ENCODE assay signal across 8 cellular contexts in genomic region chrX:132480581-132481203, GRCh38. TPM values are rescaled to one million over a fixed set of nuclear protein-coding genes. Genes with fewer than 3 reads are reported as not detected.
DNase-seq lines count a peak whose midpoint lies in the region; ATAC-seq and TF ChIP-seq lines count a peak whose summit lies in the region.

No MANE protein-coding gene starts in this region.

- no peaks in the 10 kb centered on the region for H3K9me3 Mint-ChIP-seq in stimulated activated naive B cell treated with anti-CD40 and anti-IgM and Interleukin-4, amounts not matched to agents 10 μg/mL and 1 μg/mL and 100 μg/mL, for 72 hours

- H3K27ac Mint-ChIP-seq in stimulated activated naive B cell treated with anti-CD40 and anti-IgM and Interleukin-4, amounts not matched to agents 10 μg/mL and 1 μg/mL and 100 μg/mL, for 72 hours: peak overlapping the region; percentile 98

- no peaks in the 10 kb centered on the region for H3K27me3 ChIP-seq in body of pancreas

- intact Hi-C loops in body of pancreas (cut with DNase I): no loop called here

- H3K36me3 Mint-ChIP-seq in stimulated activated naive B cell treated with anti-CD40 and anti-IgM and Interleukin-4, amounts not matched to agents 10 μg/mL and 1 μg/mL and 100 μg/mL, for 72 hours: no peaks in the 10 kb centered on the region

- TF ChIP-seq POLR2A in body of pancreas (IDR thresholded peaks at IDR 0.05): peak in 1 of 3 donors; percentile 16

- peaks cover 56% of the 10 kb centered on the region for H3K4me1 ChIP-seq in body of pancreas

- no peaks in the 10 kb centered on the region for H3K36me3 ChIP-seq in body of pancreas (replicated peaks in 1 of 2; ENCODE audit: insufficient read depth in 1 of 2, low read depth in 2 of 2)

- H3K4me3 Mint-ChIP-seq in stimulated activated naive B cell treated with anti-CD40 and anti-IgM and Interleukin-4, amounts not matched to agents 10 μg/mL and 1 μg/mL and 100 μg/mL, for 72 hours: peak overlapping the region; percentile 84 to 87

- no peak overlapping the region for H3K4me3 ChIP-seq in body of pancreas

- peak; percentile 29 for DNase-seq in GDM1 (lab: John Stamatoyannopoulos, UW)
- peak; percentile 78 for DNase-seq in SIG-M5 treated with dmso at 0.1 percent for 504 hours (lab: John Stamatoyannopoulos, UW; ENCODE audit: unreplicated experiment)
- DNase-seq in body of pancreas: peak; percentile 21 to 61 (median 46)
- peak; percentile 71 for DNase-seq in left lobe of liver (ENCODE audit: low spot score)
- peak; percentile 40 for DNase-seq in stimulated activated naive B cell treated with anti-CD40 and anti-IgM and Interleukin-4, amounts not matched to agents 10 μg/mL and 1 μg/mL and 100 μg/mL, for 72 hours
- no peak for DNase-seq in NCI-H226

- H3K27me3 Mint-ChIP-seq in stimulated activated naive B cell treated with anti-CD40 and anti-IgM and Interleukin-4, amounts not matched to agents 10 μg/mL and 1 μg/mL and 100 μg/mL, for 72 hours: no peaks in the 10 kb centered on the region

- peaks cover 14 to 19% of the 10 kb centered on the region in 2 donors for H3K4me1 Mint-ChIP-seq in stimulated activated naive B cell treated with anti-CD40 and anti-IgM and Interleukin-4, amounts not matched to agents 10 μg/mL and 1 μg/mL and 100 μg/mL, for 72 hours

- no peak for TF ChIP-seq CTCF in body of pancreas (IDR thresholded peaks at IDR 0.05)

- peak; percentile 85 for ATAC-seq in GM21381 (IDR thresholded peaks at IDR 0.05; ENCODE audit: unreplicated experiment)
- ATAC-seq in HG03575 (IDR thresholded peaks at IDR 0.05; ENCODE audit: extremely low read depth, insufficient number of reproducible peaks, low FRiP score, unreplicated experiment): peak; percentile 72
- ATAC-seq in body of pancreas: peak; percentile 72
- ATAC-seq in left lobe of liver: peak; percentile 91
- peak; percentile 89 to 94 for ATAC-seq in stimulated activated naive B cell treated with anti-CD40 and anti-IgM and Interleukin-4, amounts not matched to agents 10 μg/mL and 1 μg/mL and 100 μg/mL, for 72 hours (replicated peaks)

- WGBS in body of pancreas, 2 donors: 1 to 3% methylated on average over 4 to 6 of the region's 6 CpGs

- H3K27ac ChIP-seq in body of pancreas: peak overlapping the region in 3 of 4 donors; percentile 70 to 86 (median 77)

- no peaks in the 10 kb centered on the region for H3K9me3 ChIP-seq in body of pancreas

RNA-seq across cellular contexts. Expression of gene MBNL3, which starts 8.1 kb away (rescaled TPM):
- total RNA-seq in body of pancreas (10 to 100 TPM in 1 of 2 donors, 1 to 10 TPM in 1; 6.3 to 14.8 TPM), left lobe of liver (93.4 TPM)
